Comparison of ENCODE assay signal across 9 cellular contexts in the genomic region with DNA sequence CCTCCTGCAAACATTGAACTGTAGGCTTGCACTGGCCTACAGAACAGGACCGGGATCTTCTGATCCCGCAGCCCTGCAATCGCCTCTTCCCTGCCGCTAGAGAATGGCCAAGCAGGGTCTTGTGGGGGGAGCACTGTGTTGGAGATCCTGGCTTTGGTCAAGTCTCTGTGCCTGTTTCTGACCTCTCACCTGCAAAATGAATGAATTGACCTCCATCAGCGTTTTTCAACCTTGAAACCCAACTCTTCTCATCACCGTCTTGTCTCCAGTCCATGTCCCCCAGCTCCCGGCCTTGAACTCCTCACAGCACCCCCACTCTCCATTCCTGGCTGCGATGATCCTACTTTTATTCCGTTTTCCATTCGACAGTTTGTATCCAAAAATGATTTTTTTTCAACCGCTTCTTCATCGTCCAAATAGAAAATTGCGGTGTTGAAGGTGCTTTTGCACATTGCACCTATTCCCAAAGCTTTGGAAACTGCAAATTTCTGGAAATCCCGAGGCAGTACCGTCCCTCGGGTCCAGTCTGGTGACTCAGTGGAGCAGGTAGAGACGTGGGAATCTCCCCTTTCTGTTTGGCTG. TPM values are rescaled to one million over a fixed set of nuclear protein-coding genes. Genes with fewer than 3 reads are reported as not detected.
DNase-seq lines count a peak whose midpoint lies in the region; ATAC-seq and TF ChIP-seq lines count a peak whose summit lies in the region.
"Had no signal": no experiment of that assay in that cellular context is flagged by ENCODE, and none has a peak within 500 bp of the region (broad histone marks: within the 10 kb centered on the region; RNA-seq: fewer than 3 reads in every experiment).

No MANE protein-coding gene starts in this region.

- H3K4me1 Mint-ChIP-seq in neural progenitor cell, result peaks cover 56% of the 10 kb centered on the region

- TF ChIP-seq CTCF in colonic mucosa (IDR thresholded peaks at IDR 0.05), result no peak
- TF ChIP-seq CTCF in neural progenitor cell (IDR thresholded peaks at IDR 0.05), result no peak
- no peak for TF ChIP-seq CTCF in prostate gland (IDR thresholded peaks at IDR 0.05)
- TF ChIP-seq CTCF in foreskin keratinocyte (conservative IDR thresholded peaks at IDR 0.05), result no peak

- H3K36me3 ChIP-seq in BLaER1 treated with 17β-estradiol and CSF1 and Interleukin-3, amounts not matched to agents 10 nM and 100 nM, result peaks cover 7 to 24% (median 15%) of the 10 kb centered on the region in 11 experiments; a peak in 18 of 22 replicates
- peaks cover 44% of the 10 kb centered on the region for H3K36me3 ChIP-seq in KOPT-K1 (ENCODE audit: insufficient read depth, low read length)
- H3K36me3 ChIP-seq in colonic mucosa, result no peaks in the 10 kb centered on the region
- no peaks in the 10 kb centered on the region for H3K36me3 ChIP-seq in neural progenitor cell
- no peaks in the 10 kb centered on the region for H3K36me3 ChIP-seq in prostate gland

- H3K27me3 ChIP-seq in BLaER1 treated with 17β-estradiol and CSF1 and Interleukin-3, amounts not matched to agents 10 nM and 100 nM, result no peaks in the 10 kb centered on the region
- H3K27me3 ChIP-seq in colonic mucosa (no peaks in the 10 kb centered on the region), neural progenitor cell (peaks cover 8% of the 10 kb centered on the region), prostate gland (replicated peaks; ENCODE audit: insufficient read depth) (no peaks in the 10 kb centered on the region), foreskin keratinocyte (no peaks in the 10 kb centered on the region)

- intact Hi-C loops in colonic mucosa (cut with DNase I), result no loop called here
- intact Hi-C loops in prostate gland (cut with DNase I), result loop anchor here (5.0 kb wide), 1 partner anchor 60 kb away; no protein-coding TSS in a partner anchor

- peak overlapping the region; percentile 86 to 96 (median 92); a peak in 21 of 22 replicates for H3K9ac ChIP-seq in BLaER1 treated with 17β-estradiol and CSF1 and Interleukin-3, amounts not matched to agents 10 nM and 100 nM
- H3K9ac ChIP-seq in colonic mucosa (ENCODE audit: low read depth in 2 of 2, low read length in 2 of 2) (peak overlapping the region in 1 of 2 donors; percentile 96), neural progenitor cell (no peak overlapping the region)

- H2AFZ ChIP-seq in neural progenitor cell (replicated peaks), result no peak overlapping the region

- peaks cover 13% of the 10 kb centered on the region for H3K36me3 Mint-ChIP-seq in neural progenitor cell

- H3K4me3 ChIP-seq in BLaER1 treated with 17β-estradiol and CSF1 and Interleukin-3, amounts not matched to agents 10 nM and 100 nM, result peak overlapping the region; percentile 78 to 97 (median 93)
- H3K4me3 ChIP-seq in colonic mucosa, result peak overlapping the region; percentile 62
- no peak overlapping the region for H3K4me3 ChIP-seq in neural progenitor cell
- no peak overlapping the region for H3K4me3 ChIP-seq in prostate gland

- DNase-seq in colonic mucosa (no peak), neural progenitor cell (ENCODE audit: low spot score) (no peak), prostate gland (ENCODE audit: low spot score) (no peak), foreskin keratinocyte (no peak)
- DNase-seq in effector CD4-positive, alpha-beta T cell, result no peak
- no peak for DNase-seq in activated CD4-positive, CD25-positive, alpha-beta regulatory T cell treated with anti-CD3 and anti-CD28 coated beads, Interleukin-2, amount 50 U/mL, for 72 hours
- DNase-seq: activated gamma-delta T cell treated with Interleukin-2 at 50 U/mL for 16 hours had no signal

- H3K27ac ChIP-seq in BLaER1 treated with 17β-estradiol and CSF1 and Interleukin-3, amounts not matched to agents 10 nM and 100 nM, result peak overlapping the region in 7 of 11 experiments; percentile 79 to 99 (median 92); a peak in 9 of 22 replicates
- H3K27ac ChIP-seq in KOPT-K1 (ENCODE audit: low read depth, low read length, poor library complexity, severe bottlenecking) (peak overlapping the region; percentile 89), colonic mucosa (peak overlapping the region; percentile 4), neural progenitor cell (no peak overlapping the region), prostate gland (no peak overlapping the region), foreskin keratinocyte (no peak overlapping the region)

- peaks cover 40 to 80% (median 52%) of the 10 kb centered on the region in 11 experiments for H4K20me1 ChIP-seq in BLaER1 treated with 17β-estradiol and CSF1 and Interleukin-3, amounts not matched to agents 10 nM and 100 nM
- H4K20me1 ChIP-seq in neural progenitor cell (ENCODE audit: low read depth), result peaks cover 84% of the 10 kb centered on the region

- H3K4me1 ChIP-seq in BLaER1 treated with 17β-estradiol and CSF1 and Interleukin-3, amounts not matched to agents 10 nM and 100 nM, result peaks cover 72 to 81% (median 77%) of the 10 kb centered on the region in 10 experiments
- H3K4me1 ChIP-seq in colonic mucosa (peaks cover 6% of the 10 kb centered on the region), neural progenitor cell (peaks cover 26% of the 10 kb centered on the region), prostate gland (replicated peaks) (peaks cover 13% of the 10 kb centered on the region), foreskin keratinocyte (peaks cover 19% of the 10 kb centered on the region)

- H3K4me3 Mint-ChIP-seq in neural progenitor cell, result peak overlapping the region; percentile 98

- H3K79me2 ChIP-seq in neural progenitor cell (ENCODE audit: low read depth), result peaks cover 78% of the 10 kb centered on the region

- TF ChIP-seq POLR2A in prostate gland (IDR thresholded peaks at IDR 0.05), result no peak

- H3K9me3 Mint-ChIP-seq in neural progenitor cell, result no peaks in the 10 kb centered on the region

- H3K27ac Mint-ChIP-seq in neural progenitor cell, result no peak overlapping the region

- H3F3A ChIP-seq in neural progenitor cell (ENCODE audit: low read depth), result peaks cover 17% of the 10 kb centered on the region

- ATAC-seq in foreskin keratinocyte, result no peak

- H3K4me2 ChIP-seq in BLaER1 treated with 17β-estradiol and CSF1 and Interleukin-3, amounts not matched to agents 10 nM and 100 nM, result peak overlapping the region; percentile 92 to 100 (median 99)
- H3K4me2 ChIP-seq in neural progenitor cell, result no peak overlapping the region

- H3K27me3 Mint-ChIP-seq in neural progenitor cell (ENCODE audit: insufficient read depth, low read depth), result peaks cover 6% of the 10 kb centered on the region

- 83% methylated on average over 17 of the region's 17 CpGs for WGBS in prostate gland

- H3K9me3 ChIP-seq in BLaER1 treated with 17β-estradiol and CSF1 and Interleukin-3, amounts not matched to agents 10 nM and 100 nM (replicated peaks in 1 of 11), result no peaks in the 10 kb centered on the region
- H3K9me3 ChIP-seq in KOPT-K1 (ENCODE audit: insufficient read depth, low read length, poor library complexity, severe bottlenecking) (no peaks in the 10 kb centered on the region), colonic mucosa (no peaks in the 10 kb centered on the region), neural progenitor cell (ENCODE audit: low read depth) (no peaks in the 10 kb centered on the region), prostate gland (no peaks in the 10 kb centered on the region)

RNA-seq across cellular contexts. Expression of gene MYO9B, which starts 2.0 kb away (rescaled TPM):
- total RNA-seq in colonic mucosa (10 to 100 TPM; 56.5 to 89.2 TPM), neural progenitor cell (ENCODE audit: low replicate concordance) (38.5 and 42.2 TPM in 2 replicates), prostate gland (100 to 1,000 TPM in 1 of 2 donors, 10 to 100 TPM in 1; 50.9 to 208 TPM), foreskin keratinocyte (41.3 and 48.6 TPM in 2 replicates)
- polyA plus RNA-seq in foreskin keratinocyte, result 29.1 and 32.6 TPM in 2 replicates

RNA-seq across cellular contexts. Expression of gene HAUS8, which starts 2.3 kb away (rescaled TPM):
- 10 to 100 TPM; 10.6 to 29.8 TPM for total RNA-seq in colonic mucosa
- total RNA-seq in neural progenitor cell (ENCODE audit: low replicate concordance), result 15.6 and 16.3 TPM in 2 replicates
- 10 to 100 TPM in 1 of 2 donors, 1 to 10 TPM in 1; 6.5 to 15.3 TPM for total RNA-seq in prostate gland
- total RNA-seq in foreskin keratinocyte, result 15.6 and 18.1 TPM in 2 replicates
- 18.7 and 20.6 TPM in 2 replicates for polyA plus RNA-seq in foreskin keratinocyte

RNA-seq across cellular contexts. Expression of gene CPAMD8, which starts 50.9 kb away (rescaled TPM):
- total RNA-seq in colonic mucosa (1 to 10 TPM; 1.8 to 3.5 TPM), neural progenitor cell (ENCODE audit: low replicate concordance) (16.3 and 36.8 TPM in 2 replicates), prostate gland (100 to 1,000 TPM; 134 to 216 TPM), foreskin keratinocyte (0.17 and 0.25 TPM in 2 replicates)
- 0.12 and 0.25 TPM in 2 replicates for polyA plus RNA-seq in foreskin keratinocyte

Comparison
In these comparisons a context has a peak if more than half of its experiments do, and no peak if none do; other contexts are left out.
1. H3K27ac ChIP-seq: peak in BLaER1 treated with 17β-estradiol and CSF1 and Interleukin-3, amounts not matched to agents 10 nM and 100 nM (7 of 11), KOPT-K1 (single experiment) and colonic mucosa (single experiment); none in neural progenitor cell (single experiment), prostate gland (0 of 2) and foreskin keratinocyte (single experiment).
2. H3K4me3 ChIP-seq: peak in BLaER1 treated with 17β-estradiol and CSF1 and Interleukin-3, amounts not matched to agents 10 nM and 100 nM (10 of 10) and colonic mucosa (single experiment); none in neural progenitor cell (single experiment) and prostate gland (0 of 2).